21 cellular contexts compared by ENCODE assay signal in the genomic region with DNA sequence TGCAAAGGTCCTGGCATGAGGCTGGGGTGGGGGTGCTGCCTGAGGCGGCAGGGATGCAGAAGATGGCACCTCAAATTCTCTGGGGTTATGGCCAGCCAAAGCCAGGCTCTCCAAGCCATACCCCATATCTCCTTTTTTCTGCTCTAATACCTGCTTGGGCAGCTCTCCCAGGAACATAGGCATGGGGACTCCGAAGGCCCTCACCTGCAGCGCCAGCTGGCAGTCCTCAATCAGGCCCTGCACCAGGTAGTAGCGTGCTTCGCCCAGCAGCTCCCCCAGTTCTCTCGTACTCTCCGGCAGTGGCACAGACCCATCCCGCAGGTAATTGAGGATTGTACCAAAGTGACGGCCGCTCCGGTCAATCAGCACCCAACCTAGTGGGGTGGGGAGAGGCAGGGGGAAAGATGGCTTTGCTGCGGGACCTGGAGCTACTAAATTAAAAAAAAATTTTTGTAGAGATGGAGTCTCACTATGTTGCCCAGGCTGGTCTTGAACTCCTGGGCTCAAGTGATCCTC. TPM values are rescaled to one million over a fixed set of nuclear protein-coding genes. Genes with fewer than 3 reads are reported as not detected.
"Had no signal": no experiment of that assay in that cellular context is flagged by ENCODE, and none has a peak within 500 bp of the region (broad histone marks: within the 10 kb centered on the region; RNA-seq: fewer than 3 reads in every experiment).

No MANE protein-coding gene starts in this region.

- H3K27me3 Mint-ChIP-seq: activated naive CD4-positive, alpha-beta T cell treated with anti-CD3 and anti-CD28 coated beads, Interleukin-2, amount 10 ng/mL, durations not matched to agents 7 days and 5 days; naive B cell had no signal

- H3K9me3 Mint-ChIP-seq: activated naive CD4-positive, alpha-beta T cell treated with anti-CD3 and anti-CD28 coated beads, Interleukin-2, amount 10 ng/mL, durations not matched to agents 7 days and 5 days; immature natural killer cell; naive B cell had no signal

- DNase-seq: activated CD8-positive, alpha-beta memory T cell treated with anti-CD3 and anti-CD28 coated beads, Interleukin-2, amount 50 U/mL, for 4 hours; activated naive CD4-positive, alpha-beta T cell treated with anti-CD3 and anti-CD28 coated beads, Interleukin-2, amount 10 ng/mL, durations not matched to agents 7 days and 5 days; activated T-cell treated with anti-CD3 and anti-CD28 coated beads, Interleukin-2, amount 50 U/mL, for 48 hours; brain microvascular endothelial cell; caudate nucleus; glutamatergic neuron; immature natural killer cell; lower lobe of right lung; mesendoderm; naive B cell; pancreas; psoas muscle; right cardiac atrium; stimulated activated CD4-positive, alpha-beta T cell treated with anti-CD3 and anti-CD28 coated beads, Interleukin-12 subunit alpha, Interleukin-12 subunit beta, amount 100 ng/mL, for 4 hours; stimulated activated CD4-positive, alpha-beta T cell treated with anti-CD3 and anti-CD28 coated beads, Interleukin-4, amount 100 ng/mL, for 4 hours; stomach; T-helper 1 cell; trophoblast cell had no signal

- H3K27ac Mint-ChIP-seq: activated naive CD4-positive, alpha-beta T cell treated with anti-CD3 and anti-CD28 coated beads, Interleukin-2, amount 10 ng/mL, durations not matched to agents 7 days and 5 days had no signal

- ATAC-seq: left lobe of liver, lower lobe of right lung, pancreas, psoas muscle, right cardiac atrium had no signal

- H3K4me3 Mint-ChIP-seq: activated naive CD4-positive, alpha-beta T cell treated with anti-CD3 and anti-CD28 coated beads, Interleukin-2, amount 10 ng/mL, durations not matched to agents 7 days and 5 days had no signal

RNA-seq across cellular contexts. Expression of gene ASPHD1, which starts 22.8 kb away (rescaled TPM):
- total RNA-seq: skeletal muscle tissue, vagina had no signal
- polyA plus RNA-seq: immature natural killer cell had no signal

RNA-seq across cellular contexts. Expression of gene SEZ6L2, which starts 23.7 kb away (rescaled TPM):
- polyA plus RNA-seq: immature natural killer cell had no signal
